In the genomic region with DNA sequence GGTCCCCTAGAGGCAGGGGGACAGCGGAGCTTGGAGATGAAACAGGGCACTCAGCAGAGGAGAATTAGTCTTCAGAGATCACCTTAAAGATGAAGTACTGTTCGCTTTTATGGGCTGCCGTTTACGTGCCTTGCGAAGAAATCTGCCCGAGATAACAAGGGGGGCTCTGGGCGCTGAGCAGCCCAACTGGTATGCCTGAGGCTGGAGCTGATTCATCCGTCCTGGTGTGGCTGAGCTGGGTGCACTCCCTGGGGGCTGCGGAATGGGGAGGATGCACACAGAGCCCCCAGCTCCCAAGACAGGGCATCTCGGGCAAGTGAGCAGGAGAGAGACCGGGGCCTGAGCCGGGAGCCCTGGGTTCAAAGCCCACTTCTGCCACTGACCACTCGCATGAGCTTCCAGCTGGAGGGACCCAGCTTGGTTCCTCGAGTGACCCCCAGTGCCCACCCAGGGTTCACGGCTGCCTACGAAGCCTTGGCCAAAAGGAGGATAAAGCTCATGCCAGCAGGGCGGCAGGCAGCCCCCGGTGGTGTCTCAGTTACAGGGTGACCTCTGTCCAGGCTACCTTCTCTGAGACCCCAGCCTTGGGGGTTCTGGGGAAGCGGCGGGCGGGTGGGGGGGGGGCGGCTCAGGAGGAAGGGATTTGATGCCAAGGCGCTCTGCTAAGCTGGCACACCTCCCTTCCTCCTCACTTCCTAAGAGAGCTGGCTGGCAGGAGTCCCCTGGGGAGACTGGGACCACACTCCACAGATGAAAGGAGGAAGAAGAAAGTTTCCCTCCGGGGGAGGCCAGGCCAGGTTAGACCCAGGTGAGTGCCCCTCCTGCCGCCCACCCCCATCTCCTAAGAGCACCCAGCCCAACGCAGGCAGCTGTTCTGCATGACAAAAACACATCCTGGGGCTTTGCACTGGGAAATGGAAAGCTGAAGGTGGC, we compare ENCODE assay signal across 16 cellular contexts. TPM values are rescaled to one million over a fixed set of nuclear protein-coding genes. Genes with fewer than 3 reads are reported as not detected.
DNase-seq lines count a peak whose midpoint lies in the region; ATAC-seq and TF ChIP-seq lines count a peak whose summit lies in the region.
"Had no signal": no experiment of that assay in that cellular context is flagged by ENCODE, and none has a peak within 500 bp of the region (broad histone marks: within the 10 kb centered on the region; RNA-seq: fewer than 3 reads in every experiment).

No MANE protein-coding gene starts in this region.

- H2BK120ac ChIP-seq in IMR-90 (ENCODE audit: low read depth, low read length), result peak overlapping the region; percentile 90

- ATAC-seq in IMR-90 (ENCODE audit: low read depth) (peak; percentile 70), HG03354 (IDR thresholded peaks at IDR 0.05; ENCODE audit: poor library complexity, severe bottlenecking, unreplicated experiment) (no peak), upper lobe of right lung (no peak)
- ATAC-seq in activated CD4-positive, alpha-beta T cell treated with anti-CD3 and anti-CD28 coated beads for 36 hours, result no peak
- ATAC-seq: GM12878, left lobe of liver had no signal

- H3K4me2 ChIP-seq in IMR-90 (ENCODE audit: low read depth, low read length), result peak overlapping the region; percentile 67

- H3K56ac ChIP-seq in IMR-90 (ENCODE audit: extremely low read depth, insufficient read depth, low read length), result peak overlapping the region; percentile 35

- TF ChIP-seq POLR2A in IMR-90 (IDR thresholded peaks at IDR 0.05; ENCODE audit: low read depth, low read length), result no peak; the same call in 1 of the 2 replicates

- H3K9ac ChIP-seq in IMR-90 (ENCODE audit: low read depth, low read length), result peak overlapping the region; percentile 45

- DNase-seq in AG10803 (ENCODE audit: low read depth), result peak; percentile 65
- peak; percentile 84 for DNase-seq in IMR-90
- DNase-seq in cardiac fibroblast (ENCODE audit: low read depth in 2 of 2), result peak; percentile 63 to 79
- DNase-seq in iPS-NIHi7 (ENCODE audit: extremely low spot score), result peak; percentile 39
- no peak for DNase-seq in CD1c-positive myeloid dendritic cell (ENCODE audit: extremely low spot score)
- DNase-seq in upper lobe of right lung, result no peak
- DNase-seq in activated CD4-positive, alpha-beta T cell treated with anti-CD3 and anti-CD28 coated beads for 36 hours, result no peak
- DNase-seq: amygdala, NCI-H1417 treated with DMSO at 0.1 percent for 48 hours had no signal

- intact Hi-C loops in IMR-90 (cut with micrococcal nuclease), result no loop called here
- intact Hi-C loops in upper lobe of right lung (cut with DNase I), result no loop called here
- intact Hi-C loops in activated CD4-positive, alpha-beta T cell treated with anti-CD3 and anti-CD28 coated beads for 36 hours (cut with DNase I, micrococcal nuclease), result no loop called here

- H2BK15ac ChIP-seq in IMR-90 (ENCODE audit: low read depth, low read length), result peak overlapping the region; percentile 73; the same call in 1 of the 3 replicates

- peaks cover 4% of the 10 kb centered on the region; the same call in 1 of the 2 replicates for H4K20me1 ChIP-seq in IMR-90 (ENCODE audit: insufficient read depth, low read length)

- BruUV-seq in IMR-90 (replicated peaks; lab: Mats Ljungman, UMichigan), result no TSS peak

- H2BK5ac ChIP-seq in IMR-90 (ENCODE audit: low read depth, low read length, poor library complexity, severe bottlenecking), result peak overlapping the region; percentile 97

- H4K5ac ChIP-seq in IMR-90 (ENCODE audit: low read depth, low read length), result peak overlapping the region; percentile 81

- no peaks in the 10 kb centered on the region for H3K9me3 Mint-ChIP-seq in activated CD4-positive, alpha-beta T cell treated with anti-CD3 and anti-CD28 coated beads for 36 hours (ENCODE audit: low read depth)
- H3K9me3 Mint-ChIP-seq: T-helper 2 cell treated with Interferon-gamma antibody and Interleukin-4, amounts not matched to agents 5 μg/mL and 100 μg/mL, for 36 hours had no signal

- no peaks in the 10 kb centered on the region for H3K36me3 Mint-ChIP-seq in activated CD4-positive, alpha-beta T cell treated with anti-CD3 and anti-CD28 coated beads for 36 hours (ENCODE audit: low read depth)
- H3K36me3 Mint-ChIP-seq: CD4-positive, alpha-beta memory T cell had no signal

- dilution Hi-C loops in IMR-90 (cut with HindIII; ENCODE audit: low sequenced_read_pairs, unreplicated experiment), result no loop called here

- peak overlapping the region; percentile 96 for H2AK9ac ChIP-seq in IMR-90 (replicated peaks; ENCODE audit: low read depth, low read length, poor library complexity)

- peak overlapping the region; percentile 66 for H3K14ac ChIP-seq in IMR-90 (replicated peaks; ENCODE audit: low read depth, low read length)

- CTCF ChIA-PET in IMR-90 (lab: Yijun Ruan, JAX), result interaction anchor here (1.4 to 1.7 kb wide), 5 partner anchors 40 to 232 kb away, joined by 3 to 5 read pairs (median 4); no protein-coding TSS in a partner anchor
- CTCF ChIA-PET in activated CD4-positive, alpha-beta T cell treated with anti-CD3 and anti-CD28 coated beads for 36 hours (lab: Charles Lee), result interaction anchor here (1.3 kb wide), 1 partner anchor 113 kb away, joined by 5 read pairs; no protein-coding TSS in a partner anchor

- 10% methylated on average over 11 of the region's 26 CpGs; no CpG with 5 or more reads in 1 of the 2 experiments for WGBS in IMR-90 (ENCODE audit: extremely low coverage in 2 of 2, insufficient read length in 1 of 2), 2 experiments

- POLR2A ChIA-PET in IMR-90 (lab: Charles Lee; ENCODE audit: unreplicated experiment), result no interaction called here
- POLR2A ChIA-PET in activated CD4-positive, alpha-beta T cell treated with anti-CD3 and anti-CD28 coated beads for 36 hours (lab: Charles Lee), result no interaction called here

- in situ Hi-C loops in IMR-90 (cut with MboI; ENCODE audit: low sequenced_read_pairs), result no loop called here

- no peak for TF ChIP-seq RAD21 in IMR-90 (IDR thresholded peaks at IDR 0.05; ENCODE audit: low read length)

- peak overlapping the region; percentile 80; the same call in 1 of the 2 replicates for H3K23ac ChIP-seq in IMR-90 (ENCODE audit: low read depth, low read length)

- H3K4me3 Mint-ChIP-seq in activated CD4-positive, alpha-beta T cell treated with anti-CD3 and anti-CD28 coated beads for 36 hours, result no peak overlapping the region
- H3K4me3 Mint-ChIP-seq: CD4-positive, alpha-beta memory T cell; T-helper 2 cell treated with Interferon-gamma antibody and Interleukin-4, amounts not matched to agents 5 μg/mL and 100 μg/mL, for 36 hours had no signal

- TF ChIP-seq CTCF in AG10803 (conservative IDR thresholded peaks at IDR 0.05; ENCODE audit: low read length), result no peak
- no peak for TF ChIP-seq CTCF in IMR-90 (conservative IDR thresholded peaks at IDR 0.05; ENCODE audit: low read depth, low read length)
- no peak for TF ChIP-seq CTCF in cardiac fibroblast (IDR thresholded peaks at IDR 0.05; ENCODE audit: low read depth, low read length)
- no peak for TF ChIP-seq CTCF in upper lobe of right lung (IDR thresholded peaks at IDR 0.05)

- peak overlapping the region; percentile 92 for H2BK20ac ChIP-seq in IMR-90 (ENCODE audit: low read depth, low read length)

- H4K91ac ChIP-seq in IMR-90 (ENCODE audit: insufficient read depth, low read depth, low read length), result peak overlapping the region; percentile 95

- H3K4me3 ChIP-seq in AG10803 (ENCODE audit: low read length) (no peak overlapping the region), IMR-90 (ENCODE audit: insufficient read depth, low read depth, low read length) (peak overlapping the region; percentile 27; the same call in 1 of the 2 replicates), cardiac fibroblast (replicated peaks in 1 of 2; ENCODE audit: low read depth in 2 of 2, low read length in 2 of 2) (peak overlapping the region in 1 of 2 donors; percentile 4), upper lobe of right lung (no peak overlapping the region)
- H3K4me3 ChIP-seq: GM12878, suprapubic skin had no signal

- H2AFZ ChIP-seq in IMR-90 (replicated peaks; ENCODE audit: low read length, poor library complexity), result peak overlapping the region; percentile 81

- peak overlapping the region; percentile 4 to 73 for H4K8ac ChIP-seq in IMR-90 (ENCODE audit: low read depth in 2 of 2, low read length in 2 of 2)

- H3K79me1 ChIP-seq in IMR-90 (ENCODE audit: low read depth in 1 of 2, low read length in 2 of 2), result 0 out of 4 replicates have a peak, but pooled peaks cover 0 to 3% of the 10 kb centered on the region in 2 experiments

- no peak overlapping the region for H3K27ac Mint-ChIP-seq in activated CD4-positive, alpha-beta T cell treated with anti-CD3 and anti-CD28 coated beads for 36 hours
- H3K27ac Mint-ChIP-seq: T-helper 2 cell treated with Interferon-gamma antibody and Interleukin-4, amounts not matched to agents 5 μg/mL and 100 μg/mL, for 36 hours had no signal

- no peaks in the 10 kb centered on the region for H3K36me3 ChIP-seq in IMR-90 (ENCODE audit: control insufficient read depth, insufficient read depth, low read length)
- H3K36me3 ChIP-seq in upper lobe of right lung, result no peaks in the 10 kb centered on the region
- H3K36me3 ChIP-seq: suprapubic skin had no signal

- H3K18ac ChIP-seq in IMR-90 (ENCODE audit: low read depth, low read length), result peak overlapping the region; percentile 67

- H3K4me1 Mint-ChIP-seq in activated CD4-positive, alpha-beta T cell treated with anti-CD3 and anti-CD28 coated beads for 36 hours, result no peaks in the 10 kb centered on the region

- peaks cover 41% of the 10 kb centered on the region for H3K4me1 ChIP-seq in IMR-90 (ENCODE audit: control insufficient read depth, insufficient read depth, low read length)
- H3K4me1 ChIP-seq in upper lobe of right lung, result peaks cover 8% of the 10 kb centered on the region

- peak overlapping the region; percentile 88 for H3K27ac ChIP-seq in IMR-90 (ENCODE audit: insufficient read depth, low read length)
- H3K27ac ChIP-seq in upper lobe of right lung, result no peak overlapping the region
- H3K27ac ChIP-seq: suprapubic skin had no signal

- H3K4ac ChIP-seq in IMR-90 (ENCODE audit: low read depth, low read length), result peak overlapping the region; percentile 85

- peak overlapping the region; percentile 98 for H2AK5ac ChIP-seq in IMR-90 (ENCODE audit: low read depth, low read length)

- no peaks in the 10 kb centered on the region for H3K9me3 ChIP-seq in IMR-90 (ENCODE audit: control insufficient read depth, insufficient read depth, low read length)
- no peaks in the 10 kb centered on the region for H3K9me3 ChIP-seq in upper lobe of right lung
- H3K9me3 ChIP-seq: suprapubic skin had no signal

- H3K9me1 ChIP-seq in IMR-90 (ENCODE audit: insufficient read depth, low read length), result peaks cover 13% of the 10 kb centered on the region

- peaks cover 36% of the 10 kb centered on the region for H3K27me3 Mint-ChIP-seq in activated CD4-positive, alpha-beta T cell treated with anti-CD3 and anti-CD28 coated beads for 36 hours

- H3K27me3 ChIP-seq in IMR-90 (ENCODE audit: control insufficient read depth, insufficient read depth, low read length) (no peaks in the 10 kb centered on the region), upper lobe of right lung (peaks cover 56% of the 10 kb centered on the region)

RNA-seq across cellular contexts. Expression of gene FIBCD1, which starts 5.7 kb away (rescaled TPM):
- total RNA-seq in IMR-90 (2012; rRNA removed) (1.1 and 2.2 TPM in 2 replicates), upper lobe of right lung (2.7 TPM)
- polyA plus RNA-seq in IMR-90 (2012; rRNA removed), result 10.1 and 12.2 TPM in 2 replicates
- 8.8 and 15.2 TPM in 2 replicates for polyA plus RNA-seq in IMR-90 (2012; cell fraction: cytosol; rRNA removed)
- polyA plus RNA-seq in IMR-90 (2012; cell fraction: nucleus; rRNA removed; ENCODE audit: low replicate concordance), result 11.6 and 31.9 TPM in 2 replicates
- total RNA-seq in activated CD4-positive, alpha-beta T cell treated with anti-CD3 and anti-CD28 coated beads for 36 hours, result not detected
- total RNA-seq: CD4-positive, alpha-beta memory T cell; left lobe of liver; suprapubic skin had no signal
- polyA plus RNA-seq: CD4-positive, alpha-beta memory T cell had no signal

RNA-seq across cellular contexts. Expression of gene QRFP, which starts 36.8 kb away (rescaled TPM):
- not detected in 2 replicates for total RNA-seq in IMR-90 (2012; rRNA removed)
- polyA plus RNA-seq in IMR-90 (2012; rRNA removed), result not detected in 2 replicates
- polyA plus RNA-seq in IMR-90 (2012; cell fraction: cytosol; rRNA removed), result not detected in 2 replicates
- not detected in 2 replicates for polyA plus RNA-seq in IMR-90 (2012; cell fraction: nucleus; rRNA removed; ENCODE audit: low replicate concordance)
- total RNA-seq in upper lobe of right lung, result not detected
- not detected for total RNA-seq in activated CD4-positive, alpha-beta T cell treated with anti-CD3 and anti-CD28 coated beads for 36 hours
- total RNA-seq: CD4-positive, alpha-beta memory T cell; GM12878; HT-29; left lobe of liver; suprapubic skin had no signal
- polyA plus RNA-seq: CD4-positive, alpha-beta memory T cell; GM12878 had no signal

Comparison
In these comparisons a context has a peak if more than half of its experiments do, and no peak if none do; other contexts are left out.
1. DNase-seq: peak in AG10803 (single experiment), IMR-90 (single experiment), cardiac fibroblast (2 of 2) and iPS-NIHi7 (single experiment); none in CD1c-positive myeloid dendritic cell (single experiment), upper lobe of right lung (single experiment) and activated CD4-positive, alpha-beta T cell treated with anti-CD3 and anti-CD28 coated beads for 36 hours (single experiment).